In genomic region chr5:137075163-137075970, GRCh38 we compare ENCODE assay signal across 8 cellular contexts.
A peak's percentile ranks its signal among the peaks of the same experiment; 100 is the strongest.
DNase-seq lines count a peak whose midpoint lies in the region; ATAC-seq and TF ChIP-seq lines count a peak whose summit lies in the region.

No MANE protein-coding gene starts in this region.

- no peak overlapping the region for H3K4me3 Mint-ChIP-seq in activated CD4-positive, alpha-beta memory T cell treated with anti-CD3 and anti-CD28 coated beads, Interleukin-2, amount 10 ng/mL, durations not matched to agents 7 days and 5 days

- no peak for TF ChIP-seq POLR2A in testis (IDR thresholded peaks at IDR 0.05)

- CTCF ChIA-PET in activated CD4-positive, alpha-beta memory T cell treated with anti-CD3 and anti-CD28 coated beads, Interleukin-2, amount 10 ng/mL, durations not matched to agents 7 days and 5 days (lab: Charles Lee) = interaction anchor here (1.1 to 1.2 kb wide), 3 partner anchors 8 to 38 kb away, joined by 3 to 4 read pairs (median 3); no protein-coding TSS in a partner anchor

- peak; percentile 70 for TF ChIP-seq CTCF in hepatocyte (IDR thresholded peaks at IDR 0.05; ENCODE audit: poor library complexity)
- TF ChIP-seq CTCF in testis (IDR thresholded peaks at IDR 0.05) = peak in 2 of 3 experiments; percentile 39 to 43

- no peaks in the 10 kb centered on the region for H3K9me3 Mint-ChIP-seq in activated CD4-positive, alpha-beta memory T cell treated with anti-CD3 and anti-CD28 coated beads, Interleukin-2, amount 10 ng/mL, durations not matched to agents 7 days and 5 days

- H3K4me3 ChIP-seq in hepatocyte (no peak overlapping the region), testis (no peak overlapping the region)

- peaks cover 3% of the 10 kb centered on the region for H3K27me3 Mint-ChIP-seq in activated CD4-positive, alpha-beta memory T cell treated with anti-CD3 and anti-CD28 coated beads, Interleukin-2, amount 10 ng/mL, durations not matched to agents 7 days and 5 days

- no peak overlapping the region for H3K4me2 ChIP-seq in hepatocyte

- no peaks in the 10 kb centered on the region for H3K9me3 ChIP-seq in hepatocyte (ENCODE audit: low read depth)
- no peaks in the 10 kb centered on the region for H3K9me3 ChIP-seq in testis

- no peaks in the 10 kb centered on the region for H3K4me1 Mint-ChIP-seq in activated CD4-positive, alpha-beta memory T cell treated with anti-CD3 and anti-CD28 coated beads, Interleukin-2, amount 10 ng/mL, durations not matched to agents 7 days and 5 days

- H3K27ac ChIP-seq in hepatocyte (no peak overlapping the region), testis (no peak overlapping the region)

- intact Hi-C loops in testis (cut with DNase I; ENCODE audit: low total_unique reads) = no loop called here

- H3K4me1 ChIP-seq in hepatocyte (ENCODE audit: insufficient read depth) = no peaks in the 10 kb centered on the region
- peaks cover 20% of the 10 kb centered on the region for H3K4me1 ChIP-seq in testis

- H3K79me2 ChIP-seq in hepatocyte = no peaks in the 10 kb centered on the region

- no peaks in the 10 kb centered on the region for H3K36me3 ChIP-seq in hepatocyte (replicated peaks; ENCODE audit: insufficient read depth, low read depth)
- no peaks in the 10 kb centered on the region for H3K36me3 ChIP-seq in testis (ENCODE audit: low read depth, missing control alignments)

- 45% methylated on average over 7 of the region's 7 CpGs for WGBS in hepatocyte (ENCODE audit: low lambda C conversion rate, missing lambda C conversion rate)
- 66 to 67% methylated on average over 7 of the region's 7 CpGs for WGBS in testis, 2 donors

- peak; percentile 70 for ATAC-seq in GM18498 (IDR thresholded peaks at IDR 0.05; ENCODE audit: unreplicated experiment)
- peak; percentile 70 for ATAC-seq in HG02870 (IDR thresholded peaks at IDR 0.05; ENCODE audit: unreplicated experiment)

- POLR2A ChIA-PET in activated CD4-positive, alpha-beta memory T cell treated with anti-CD3 and anti-CD28 coated beads, Interleukin-2, amount 10 ng/mL, durations not matched to agents 7 days and 5 days (lab: Charles Lee) = no interaction called here

- no peaks in the 10 kb centered on the region for H3K9me2 ChIP-seq in hepatocyte (replicated peaks; ENCODE audit: insufficient read depth)

- H3K27me3 ChIP-seq in hepatocyte (no peaks in the 10 kb centered on the region), testis (no peaks in the 10 kb centered on the region)

- H3K36me3 Mint-ChIP-seq in activated CD4-positive, alpha-beta memory T cell treated with anti-CD3 and anti-CD28 coated beads, Interleukin-2, amount 10 ng/mL, durations not matched to agents 7 days and 5 days (ENCODE audit: low read depth) = no peaks in the 10 kb centered on the region

- H4K20me1 ChIP-seq in hepatocyte (ENCODE audit: insufficient read depth, poor library complexity, severe bottlenecking) = no peaks in the 10 kb centered on the region

- DNase-seq in AG08395 (ENCODE audit: low spot score) = peak; percentile 35
- DNase-seq in NCI-H2029 treated with DMSO at 0.1 percent for 48 hours (lab: John Stamatoyannopoulos, UW) = peak; percentile 82
- DNase-seq in activated CD4-positive, alpha-beta memory T cell treated with anti-CD3 and anti-CD28 coated beads, Interleukin-2, amount 10 ng/mL, durations not matched to agents 7 days and 5 days = peak; percentile 22
- peak; percentile 90 for DNase-seq in hepatocyte (ENCODE audit: low spot score)
- DNase-seq in testis = peak; percentile 72
- no peak for DNase-seq in KG1 (lab: John Stamatoyannopoulos, UW)

- H2AFZ ChIP-seq in hepatocyte = no peak overlapping the region

- no peak overlapping the region for H3K27ac Mint-ChIP-seq in activated CD4-positive, alpha-beta memory T cell treated with anti-CD3 and anti-CD28 coated beads, Interleukin-2, amount 10 ng/mL, durations not matched to agents 7 days and 5 days
